ENCODE assay signal across 14 cellular contexts in the genomic region with DNA sequence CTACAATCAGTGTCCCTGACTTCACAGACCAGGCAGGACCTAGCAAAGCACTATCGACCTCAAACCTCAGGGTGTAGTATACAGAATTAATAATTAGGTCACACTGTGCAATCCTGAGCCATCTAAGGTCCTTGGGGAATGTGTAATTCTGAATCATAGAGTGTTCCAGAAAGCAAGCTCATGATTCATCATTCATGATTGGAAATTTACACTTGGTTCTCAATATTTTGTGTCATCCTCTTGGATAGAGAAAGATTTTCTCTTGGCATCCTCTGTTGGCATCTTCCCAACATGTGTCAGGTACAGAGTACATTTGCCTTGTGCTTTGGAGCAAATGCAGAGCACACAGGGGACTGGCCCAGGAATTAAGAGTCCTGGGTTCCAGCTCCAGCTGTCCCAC.
DNase-seq lines count a peak whose midpoint lies in the region; ATAC-seq, FAIRE-seq and TF ChIP-seq lines count a peak whose summit lies in the region.
"Had no signal": no experiment of that assay in that cellular context is flagged by ENCODE, and none has a peak within 500 bp of the region (broad histone marks: within the 10 kb centered on the region; RNA-seq: fewer than 3 reads in every experiment).

No MANE protein-coding gene starts in this region.

- DNase-seq in HepG2 (ENCODE audit: low spot score) (no peak), body of pancreas (peak in 1 of 4 donors; percentile 21), right cardiac atrium (no peak), aorta (no peak), neuronal stem cell (ENCODE audit: low spot score) (no peak), NCI-H510A (lab: John Stamatoyannopoulos, UW) (no peak)
- DNase-seq: activated naive CD8-positive, alpha-beta T cell treated with anti-CD3 and anti-CD28 coated beads for 36 hours; DND-41; NCI-H1105 treated with DMSO at 0.1 percent for 48 hours; posterior cingulate gyrus; SHP77 treated with DMSO at 0.1 percent for 48 hours had no signal

- H3K4me3 ChIP-seq in liver (ENCODE audit: low read depth in 1 of 3, low read length in 3 of 3), result no peak overlapping the region
- H3K4me3 ChIP-seq in HepG2 (replicated peaks in 1 of 3; ENCODE audit: insufficient read depth in 1 of 3, low read depth in 2 of 3, low read length in 3 of 3), result no peak overlapping the region
- no peak overlapping the region for H3K4me3 ChIP-seq in body of pancreas
- H3K4me3 ChIP-seq in right cardiac atrium (ENCODE audit: low read length), result no peak overlapping the region
- no peak overlapping the region for H3K4me3 ChIP-seq in aorta (ENCODE audit: low read length in 2 of 2)
- H3K4me3 ChIP-seq in neuronal stem cell (ENCODE audit: low read length in 2 of 2), result no peak overlapping the region

- H2BK120ac ChIP-seq in neuronal stem cell (ENCODE audit: low read depth, low read length), result no peak overlapping the region

- H3K79me1 ChIP-seq in neuronal stem cell (ENCODE audit: low read depth, low read length), result no peaks in the 10 kb centered on the region

- no peak overlapping the region for H3K4ac ChIP-seq in neuronal stem cell (ENCODE audit: low read length)

- in situ Hi-C loops in HepG2 (cut with HindIII; ENCODE audit: extremely low pct_ligation_motif_present, low pct_unique_long_range_greater_than_20kb), result no loop called here

- no peak overlapping the region for H2BK15ac ChIP-seq in neuronal stem cell (ENCODE audit: low read length)

- no peak for FAIRE-seq in HepG2 (lab: Jason Lieb, UNC)

- H2BK5ac ChIP-seq in neuronal stem cell (ENCODE audit: low read length), result no peak overlapping the region

- no peak for TF ChIP-seq RAD21 in liver (IDR thresholded peaks at IDR 0.05)
- no peak for TF ChIP-seq RAD21 in HepG2 (CRISPR knock-in tag; IDR thresholded peaks at IDR 0.05)

- H3K4me1 ChIP-seq in liver (ENCODE audit: control insufficient read depth in 4 of 4, insufficient read depth in 4 of 4, low read length in 3 of 4) (peaks cover 1 to 19% (median 9%) of the 10 kb centered on the region in 4 donors), HepG2 (ENCODE audit: insufficient read depth, low read length) (peaks cover 44% of the 10 kb centered on the region), body of pancreas (peaks cover 28% of the 10 kb centered on the region), right cardiac atrium (ENCODE audit: control insufficient read depth, insufficient read depth, low read length) (peaks cover 11% of the 10 kb centered on the region), aorta (ENCODE audit: control insufficient read depth in 1 of 2, insufficient read depth in 2 of 2, low read length in 2 of 2) (peaks cover 0 to 10% of the 10 kb centered on the region in 2 donors), neuronal stem cell (ENCODE audit: control insufficient read depth in 2 of 2, insufficient read depth in 1 of 2, low read depth in 1 of 2, low read length in 2 of 2) (peaks cover 0 to 2% of the 10 kb centered on the region in 2 donors)

- H3K27me3 ChIP-seq in liver (ENCODE audit: control insufficient read depth in 4 of 4, insufficient read depth in 4 of 4, low read length in 3 of 4) (no peaks in the 10 kb centered on the region), HepG2 (ENCODE audit: control insufficient read depth in 1 of 2, insufficient read depth in 2 of 2, low read length in 2 of 2) (no peaks in the 10 kb centered on the region), body of pancreas (no peaks in the 10 kb centered on the region), right cardiac atrium (ENCODE audit: control insufficient read depth, insufficient read depth) (no peaks in the 10 kb centered on the region), aorta (ENCODE audit: control insufficient read depth in 1 of 2, insufficient read depth in 2 of 2, low read length in 1 of 2) (no peaks in the 10 kb centered on the region), neuronal stem cell (ENCODE audit: control insufficient read depth in 3 of 3, insufficient read depth in 3 of 3, low read depth in 1 of 3, low read length in 3 of 3) (no peaks in the 10 kb centered on the region)

- no peak for TF ChIP-seq CTCF in liver (IDR thresholded peaks at IDR 0.05; ENCODE audit: low read depth, low read length, missing input control)
- no peak for TF ChIP-seq CTCF in HepG2 (CRISPR knock-in tag; IDR thresholded peaks at IDR 0.05)
- TF ChIP-seq CTCF in body of pancreas (IDR thresholded peaks at IDR 0.05), result no peak

- no peak overlapping the region for H2AK5ac ChIP-seq in neuronal stem cell (ENCODE audit: low read depth, low read length)

- no peak overlapping the region for H3K18ac ChIP-seq in neuronal stem cell (ENCODE audit: low read length)

- ATAC-seq in HepG2 (no peak), body of pancreas (peak; percentile 18), right cardiac atrium (peak; percentile 60 to 79), aorta (ENCODE audit: low FRiP score) (peak; percentile 63), GM21515 (IDR thresholded peaks at IDR 0.05; ENCODE audit: unreplicated experiment) (no peak)
- ATAC-seq: stimulated activated memory B cell treated with anti-CD40 and anti-IgM and Interleukin-4, amounts not matched to agents 10 μg/mL and 1 μg/mL and 100 μg/mL, for 72 hours had no signal

- H2AFZ ChIP-seq in HepG2 (ENCODE audit: low read length), result no peak overlapping the region
- no peak overlapping the region for H2AFZ ChIP-seq in neuronal stem cell (ENCODE audit: low read length)

- CTCF ChIA-PET in HepG2 (lab: Yijun Ruan, JAX; ENCODE audit: low intra/inter-chr PET ratio, low total read pairs), result no interaction called here

- H3K27ac ChIP-seq in liver (ENCODE audit: low read depth in 1 of 2, low read length in 2 of 2), result no peak overlapping the region
- no peak overlapping the region for H3K27ac ChIP-seq in HepG2 (ENCODE audit: extremely low read length, insufficient read depth, low read length)
- no peak overlapping the region for H3K27ac ChIP-seq in body of pancreas
- no peak overlapping the region for H3K27ac ChIP-seq in right cardiac atrium (ENCODE audit: low read length)
- no peak overlapping the region for H3K27ac ChIP-seq in aorta (ENCODE audit: low read depth in 1 of 2, low read length in 2 of 2)
- no peak overlapping the region for H3K27ac ChIP-seq in neuronal stem cell (replicated peaks; ENCODE audit: low read length)

- H3K4me2 ChIP-seq in HepG2 (ENCODE audit: low read depth, low read length), result no peak overlapping the region
- H3K4me2 ChIP-seq in neuronal stem cell (ENCODE audit: insufficient read depth, low read length, poor library complexity, severe bottlenecking), result no peak overlapping the region

- H3K9me3 ChIP-seq in liver (ENCODE audit: control insufficient read depth in 4 of 4, low read length in 3 of 4) (no peaks in the 10 kb centered on the region), HepG2 (ENCODE audit: low read length) (no peaks in the 10 kb centered on the region), body of pancreas (no peaks in the 10 kb centered on the region), right cardiac atrium (ENCODE audit: control insufficient read depth, low read length) (no peaks in the 10 kb centered on the region), aorta (ENCODE audit: control insufficient read depth, low read length) (no peaks in the 10 kb centered on the region), neuronal stem cell (replicated peaks in 1 of 2; ENCODE audit: control insufficient read depth in 2 of 2, insufficient read depth in 1 of 2, low read depth in 1 of 2, low read length in 2 of 2) (no peaks in the 10 kb centered on the region)

- H2BK12ac ChIP-seq in neuronal stem cell (ENCODE audit: low read length), result no peak overlapping the region

- no peak overlapping the region for H3K23ac ChIP-seq in neuronal stem cell (ENCODE audit: low read depth, low read length, poor library complexity)

- H4K91ac ChIP-seq in neuronal stem cell (ENCODE audit: low read depth, low read length, poor library complexity), result no peak overlapping the region

- no peak overlapping the region for H3K14ac ChIP-seq in neuronal stem cell (ENCODE audit: low read length)

- H3K9ac ChIP-seq in liver (ENCODE audit: low read depth in 1 of 2, low read length in 2 of 2) (no peak overlapping the region), HepG2 (ENCODE audit: insufficient read depth, low read depth, low read length) (no peak overlapping the region), neuronal stem cell (ENCODE audit: low read depth, low read length, poor library complexity) (no peak overlapping the region)

- no peaks in the 10 kb centered on the region for H3K79me2 ChIP-seq in HepG2 (ENCODE audit: insufficient read depth, low read length)

- POLR2A ChIA-PET in HepG2 (lab: Yijun Ruan, JAX), result no interaction called here

- no peaks in the 10 kb centered on the region for H4K20me1 ChIP-seq in HepG2 (ENCODE audit: insufficient read depth, low read length)

- no peaks in the 10 kb centered on the region for H3K36me3 ChIP-seq in liver (ENCODE audit: control insufficient read depth in 4 of 4, insufficient read depth in 3 of 4, low read depth in 1 of 4, low read length in 3 of 4)
- H3K36me3 ChIP-seq in HepG2 (replicated peaks in 1 of 2; ENCODE audit: control insufficient read depth in 1 of 2, insufficient read depth in 2 of 2, low read length in 2 of 2), result no peaks in the 10 kb centered on the region
- H3K36me3 ChIP-seq in body of pancreas (replicated peaks in 1 of 2; ENCODE audit: insufficient read depth in 1 of 2, low read depth in 2 of 2), result no peaks in the 10 kb centered on the region
- no peaks in the 10 kb centered on the region for H3K36me3 ChIP-seq in aorta (ENCODE audit: control insufficient read depth in 1 of 2, insufficient read depth in 2 of 2, low read length in 1 of 2)
- H3K36me3 ChIP-seq in neuronal stem cell (replicated peaks in 1 of 2; ENCODE audit: control insufficient read depth in 2 of 2, insufficient read depth in 2 of 2, low read length in 2 of 2), result no peaks in the 10 kb centered on the region

- no TSS peak for BruUV-seq in HepG2 (replicated peaks; lab: Mats Ljungman, UMichigan)

- TF ChIP-seq EP300 in HepG2 (IDR thresholded peaks at IDR 0.05; ENCODE audit: low read depth in 2 of 2, low read length in 2 of 2) (no peak), HepG2 (CRISPR knock-in tag; IDR thresholded peaks at IDR 0.05; ENCODE audit: borderline replicate concordance) (no peak)

- no peak overlapping the region for H4K8ac ChIP-seq in neuronal stem cell (ENCODE audit: low read depth, low read length)

- TF ChIP-seq POLR2A in HepG2 (IDR thresholded peaks at IDR 0.05; ENCODE audit: insufficient read depth in 1 of 2, low read depth in 2 of 2, low read length in 2 of 2) (no peak), body of pancreas (IDR thresholded peaks at IDR 0.05) (no peak)

- WGBS in liver, result 62% methylated on average over 1 of the region's 1 CpG
- 39% methylated on average over 1 of the region's 1 CpG for WGBS in HepG2 (ENCODE audit: low lambda C conversion rate)
- WGBS in body of pancreas, 2 donors, result 40 to 100% methylated on average over 1 of the region's 1 CpG
- 67% methylated on average over 1 of the region's 1 CpG for WGBS in right cardiac atrium
- WGBS in aorta, 2 donors, result 12 to 36% methylated on average over 1 of the region's 1 CpG
- WGBS in neuronal stem cell (ENCODE audit: extremely low coverage in 2 of 2, insufficient read length in 2 of 2, insufficient replicate concordance in 1 of 2), 2 donors, result no CpG with 5 or more reads among the region's 1 CpG

- intact Hi-C loops in HepG2 (cut with micrococcal nuclease; ENCODE audit: unreplicated experiment) (loop anchor here (5.0 kb wide), 1 partner anchor 312 kb away; no protein-coding TSS in a partner anchor), body of pancreas (cut with DNase I) (no loop called here), right cardiac atrium (cut with DNase I) (no loop called here), aorta (cut with DNase I) (no loop called here)

Comparison
In these comparisons a context has a peak if more than half of its experiments do, and no peak if none do; other contexts are left out.
1. ATAC-seq: peak in body of pancreas (single experiment), right cardiac atrium (2 of 2) and aorta (single experiment); none in HepG2 (single experiment) and GM21515 (single experiment).